ENCODE assay signal across 14 cellular contexts in genomic region chr17:61413654-61414133, GRCh38. TPM values are rescaled to one million over a fixed set of nuclear protein-coding genes. Genes with fewer than 3 reads are reported as not detected.
A peak's percentile ranks its signal among the peaks of the same experiment; 100 is the strongest.
DNase-seq lines count a peak whose midpoint lies in the region; ATAC-seq, FAIRE-seq and TF ChIP-seq lines count a peak whose summit lies in the region.
"Had no signal": no experiment of that assay in that cellular context is flagged by ENCODE, and none has a peak within 500 bp of the region (broad histone marks: within the 10 kb centered on the region; RNA-seq: fewer than 3 reads in every experiment).

No MANE protein-coding gene starts in this region.

- H3K27ac ChIP-seq in left ventricle myocardium inferior (replicated peaks) (peak overlapping the region; percentile 93), muscle layer of duodenum (ENCODE audit: low read length) (no peak overlapping the region)

- H3K9me3 ChIP-seq in left ventricle myocardium inferior (replicated peaks) (no peaks in the 10 kb centered on the region), muscle layer of duodenum (ENCODE audit: control insufficient read depth in 1 of 2, low read length in 2 of 2) (no peaks in the 10 kb centered on the region)
- H3K9me3 ChIP-seq: prostate gland had no signal

- H3K27me3 ChIP-seq in left ventricle myocardium inferior (ENCODE audit: low read depth) (peaks cover 13% of the 10 kb centered on the region), muscle layer of duodenum (ENCODE audit: low read depth, low read length) (peaks cover 10% of the 10 kb centered on the region)

- no peak overlapping the region for H3K27ac Mint-ChIP-seq in effector memory CD8-positive, alpha-beta T cell

- H3K4me1 ChIP-seq in left ventricle myocardium inferior (peaks cover 77% of the 10 kb centered on the region), muscle layer of duodenum (ENCODE audit: control insufficient read depth in 1 of 2, insufficient read depth in 2 of 2, low read length in 2 of 2) (peaks cover 0 to 40% of the 10 kb centered on the region in 2 donors)
- H3K4me1 ChIP-seq: prostate gland had no signal

- peak overlapping the region; percentile 73 to 77 for H3K4me3 Mint-ChIP-seq in effector memory CD8-positive, alpha-beta T cell

- H3K9me3 Mint-ChIP-seq in effector memory CD8-positive, alpha-beta T cell: no peaks in the 10 kb centered on the region

- H3K4me1 Mint-ChIP-seq in effector memory CD8-positive, alpha-beta T cell (ENCODE audit: low read depth in 2 of 2): peaks cover 9 to 16% of the 10 kb centered on the region in 2 donors

- no peak for FAIRE-seq in GM19239 (lab: Jason Lieb, UNC)
- FAIRE-seq: islet of Langerhans had no signal

- H3K4me3 ChIP-seq in left ventricle myocardium inferior: peak overlapping the region; percentile 77
- peak overlapping the region; percentile 57 to 79 for H3K4me3 ChIP-seq in muscle layer of duodenum (ENCODE audit: low read depth in 1 of 2, low read length in 2 of 2)

- H3K36me3 Mint-ChIP-seq in effector memory CD8-positive, alpha-beta T cell (ENCODE audit: insufficient read depth): peaks cover 6% of the 10 kb centered on the region

- H3K27me3 Mint-ChIP-seq in effector memory CD8-positive, alpha-beta T cell: peaks cover 14 to 51% of the 10 kb centered on the region in 2 donors

- H3K36me3 ChIP-seq in left ventricle myocardium inferior: no peaks in the 10 kb centered on the region
- no peaks in the 10 kb centered on the region for H3K36me3 ChIP-seq in muscle layer of duodenum (ENCODE audit: control insufficient read depth in 1 of 2, insufficient read depth in 2 of 2, low read length in 2 of 2)
- H3K36me3 ChIP-seq: prostate gland had no signal

- DNase-seq in left ventricle myocardium inferior: no peak
- DNase-seq in Right ventricle myocardium inferior (ENCODE audit: missing footprints): no peak
- DNase-seq in effector memory CD8-positive, alpha-beta T cell: no peak
- DNase-seq in ureter (ENCODE audit: low spot score): peak; percentile 41
- no peak for DNase-seq in GM19239 (ENCODE audit: insufficient read length, low spot score)
- no peak for DNase-seq in activated gamma-delta T cell treated with Interleukin-2 at 50 U/mL for 16 hours
- DNase-seq: NCI-H526 treated with DMSO at 0.1 percent for 48 hours; stimulated activated CD4-positive, alpha-beta T cell treated with anti-CD3 and anti-CD28 coated beads, Interleukin-4, amount 100 ng/mL, for 4 hours had no signal

- no peak for ATAC-seq in Right ventricle myocardium inferior
- ATAC-seq in effector memory CD8-positive, alpha-beta T cell (replicated peaks): no peak
- ATAC-seq in HG02885 (IDR thresholded peaks at IDR 0.05; ENCODE audit: poor library complexity, unreplicated experiment): no peak

- intact Hi-C loops in left ventricle myocardium inferior (cut with micrococcal nuclease): loop anchor here (10.0 kb wide), 1 partner anchor 131 kb away; no protein-coding TSS in a partner anchor
- intact Hi-C loops in Right ventricle myocardium inferior (cut with DNase I): loop anchor here (2.0 to 10.0 kb wide), 4 partner anchors 61 to 691 kb away; no protein-coding TSS in a partner anchor

- TF ChIP-seq CTCF in left ventricle myocardium inferior (IDR thresholded peaks at IDR 0.05; ENCODE audit: borderline replicate concordance): no peak

RNA-seq across cellular contexts. Expression of gene TBX2, which starts 14.1 kb away (rescaled TPM):
- total RNA-seq in left ventricle myocardium inferior (8.2 TPM), Right ventricle myocardium inferior (12.1 TPM), ureter (266 TPM)

RNA-seq across cellular contexts. Expression of gene TBX4, which starts 38.5 kb away (rescaled TPM):
- total RNA-seq in left ventricle myocardium inferior (not detected), Right ventricle myocardium inferior (not detected), ureter (not detected)
- total RNA-seq: Daoy, SK-MEL-5 had no signal

Comparison
In these comparisons a context has a peak if more than half of its experiments do, and no peak if none do; other contexts are left out.
1. RNA of gene TBX2, which starts 14.1 kb away (total RNA-seq): 266 TPM in ureter (single experiment); 12.1 TPM in Right ventricle myocardium inferior (single experiment) and 8.2 TPM in left ventricle myocardium inferior (single experiment); every median in the first group is over 10 times any median in the second.